ENCODE assay signal across 8 cellular contexts in genomic region chr1:14968251-14968812, GRCh38.
DNase-seq lines count a peak whose midpoint lies in the region; ATAC-seq, FAIRE-seq and TF ChIP-seq lines count a peak whose summit lies in the region.

No MANE protein-coding gene starts in this region.

- H3K9me3 ChIP-seq in trophoblast cell (ENCODE audit: insufficient read depth, low read depth, low read length): peaks cover 7% of the 10 kb centered on the region

- DNase-seq in COLO829 (ENCODE audit: low spot score) (peak; percentile 85), frontal cortex (ENCODE audit: low spot score in 2 of 2) (peak; percentile 33 to 64), trophoblast cell (peak; percentile 58 to 67), GM13977 (ENCODE audit: low spot score) (no peak), NCI-H510A (lab: John Stamatoyannopoulos, UW) (no peak), DMS79 treated with DMSO at 0.1 percent for 48 hours (lab: John Stamatoyannopoulos, UW) (no peak)
- no peak for DNase-seq in activated CD8-positive, alpha-beta T cell treated with anti-CD3 and anti-CD28 coated beads, Interleukin-2, amount 10 ng/mL, durations not matched to agents 7 days and 5 days

- peaks cover 6% of the 10 kb centered on the region for H3K79me1 ChIP-seq in trophoblast cell (ENCODE audit: low read length)

- no peak for ATAC-seq in activated CD8-positive, alpha-beta T cell treated with anti-CD3 and anti-CD28 coated beads, Interleukin-2, amount 10 ng/mL, durations not matched to agents 7 days and 5 days
- no peak for ATAC-seq in HG02870 (IDR thresholded peaks at IDR 0.05; ENCODE audit: unreplicated experiment)

- H3K4me1 Mint-ChIP-seq in activated CD8-positive, alpha-beta T cell treated with anti-CD3 and anti-CD28 coated beads, Interleukin-2, amount 10 ng/mL, durations not matched to agents 7 days and 5 days (ENCODE audit: low read depth): peaks cover 32% of the 10 kb centered on the region

- H4K12ac ChIP-seq in trophoblast cell (ENCODE audit: low read depth, low read length): no peak overlapping the region

- in situ Hi-C loops in GM13977 (cut with MboI; ENCODE audit: low pct_unique_long_range_greater_than_20kb, low sequenced_read_pairs, unreplicated experiment): no loop called here

- H3K4me1 ChIP-seq in trophoblast cell (ENCODE audit: control insufficient read depth in 1 of 2, insufficient read depth in 2 of 2, low read length in 2 of 2): peaks cover 19 to 20% of the 10 kb centered on the region in 2 experiments

- H3K4me3 ChIP-seq in trophoblast cell (ENCODE audit: low read depth, low read length): no peak overlapping the region

- peaks cover 2% of the 10 kb centered on the region for H3K9me3 Mint-ChIP-seq in activated CD8-positive, alpha-beta T cell treated with anti-CD3 and anti-CD28 coated beads, Interleukin-2, amount 10 ng/mL, durations not matched to agents 7 days and 5 days (ENCODE audit: insufficient read depth)

- H3K36me3 ChIP-seq in trophoblast cell (ENCODE audit: control insufficient read depth in 1 of 2, insufficient read depth in 2 of 2, low read length in 2 of 2): peaks cover 10 to 20% of the 10 kb centered on the region in 2 experiments

- no peak for FAIRE-seq in frontal cortex (lab: Jason Lieb, UNC)

- no peak overlapping the region for H3K14ac ChIP-seq in trophoblast cell (ENCODE audit: low read length)

- peaks cover 8% of the 10 kb centered on the region for H3K36me3 Mint-ChIP-seq in activated CD8-positive, alpha-beta T cell treated with anti-CD3 and anti-CD28 coated beads, Interleukin-2, amount 10 ng/mL, durations not matched to agents 7 days and 5 days (ENCODE audit: low read depth)

- no peak overlapping the region for H2AFZ ChIP-seq in trophoblast cell (ENCODE audit: insufficient read depth, low read length, poor library complexity)

- H2BK120ac ChIP-seq in trophoblast cell (ENCODE audit: insufficient read depth, low read length, poor library complexity): no peak overlapping the region

- H3K27ac Mint-ChIP-seq in activated CD8-positive, alpha-beta T cell treated with anti-CD3 and anti-CD28 coated beads, Interleukin-2, amount 10 ng/mL, durations not matched to agents 7 days and 5 days: peak overlapping the region; percentile 97

- H3K79me2 ChIP-seq in trophoblast cell (ENCODE audit: control insufficient read depth, insufficient read depth, low read length, poor library complexity): no peaks in the 10 kb centered on the region

- H3K27me3 Mint-ChIP-seq in activated CD8-positive, alpha-beta T cell treated with anti-CD3 and anti-CD28 coated beads, Interleukin-2, amount 10 ng/mL, durations not matched to agents 7 days and 5 days (ENCODE audit: low read depth): no peaks in the 10 kb centered on the region

- no peak overlapping the region for H2BK12ac ChIP-seq in trophoblast cell (ENCODE audit: low read length)

- H4K91ac ChIP-seq in trophoblast cell (ENCODE audit: low read depth, low read length): no peak overlapping the region

- no peak overlapping the region for H3K18ac ChIP-seq in trophoblast cell (ENCODE audit: low read length)

- peak overlapping the region; percentile 71 for H3K27ac ChIP-seq in trophoblast cell (ENCODE audit: low read depth, low read length)

- TF ChIP-seq CTCF in GM13977 (IDR thresholded peaks at IDR 0.05; ENCODE audit: extremely low read depth, insufficient read depth, missing control alignments): no peak

- no peak overlapping the region for H2BK5ac ChIP-seq in trophoblast cell (ENCODE audit: low read depth, low read length, poor library complexity)

- H3K9ac ChIP-seq in trophoblast cell (ENCODE audit: low read length): no peak overlapping the region

- H3K4ac ChIP-seq in trophoblast cell (ENCODE audit: low read depth, low read length): no peak overlapping the region

- no peak overlapping the region for H3K23ac ChIP-seq in trophoblast cell (ENCODE audit: low read length)

- H3K4me3 Mint-ChIP-seq in activated CD8-positive, alpha-beta T cell treated with anti-CD3 and anti-CD28 coated beads, Interleukin-2, amount 10 ng/mL, durations not matched to agents 7 days and 5 days: no peak overlapping the region

- CTCF ChIA-PET in activated CD8-positive, alpha-beta T cell treated with anti-CD3 and anti-CD28 coated beads, Interleukin-2, amount 10 ng/mL, durations not matched to agents 7 days and 5 days (lab: Charles Lee): interaction anchor here (0.8 to 1.5 kb wide), 3 partner anchors 11 to 59 kb away, joined by 3 to 4 read pairs (median 3); no protein-coding TSS in a partner anchor

- no peak overlapping the region for H2AK5ac ChIP-seq in trophoblast cell (ENCODE audit: low read length)

- POLR2A ChIA-PET in activated CD8-positive, alpha-beta T cell treated with anti-CD3 and anti-CD28 coated beads, Interleukin-2, amount 10 ng/mL, durations not matched to agents 7 days and 5 days (lab: Charles Lee): interaction anchor here (0.8 kb wide), 1 partner anchor 58 kb away, joined by 3 read pairs; no protein-coding TSS in a partner anchor

- WGBS in trophoblast cell (ENCODE audit: extremely low coverage, insufficient coverage, insufficient read length): no CpG with 5 or more reads among the region's 14 CpGs

- H4K8ac ChIP-seq in trophoblast cell (ENCODE audit: low read depth, low read length): no peak overlapping the region

- H3K27me3 ChIP-seq in trophoblast cell (ENCODE audit: insufficient read depth, low read length): no peaks in the 10 kb centered on the region

- no peak overlapping the region for H3K4me2 ChIP-seq in trophoblast cell (ENCODE audit: low read length)

Comparison
In these comparisons a context has a peak if more than half of its experiments do, and no peak if none do; other contexts are left out.
1. DNase-seq: peak in COLO829 (single experiment), frontal cortex (2 of 2) and trophoblast cell (2 of 2); none in activated CD8-positive, alpha-beta T cell treated with anti-CD3 and anti-CD28 coated beads, Interleukin-2, amount 10 ng/mL, durations not matched to agents 7 days and 5 days (single experiment), GM13977 (single experiment), NCI-H510A (single experiment) and DMS79 treated with DMSO at 0.1 percent for 48 hours (single experiment).